20 cellular contexts compared by ENCODE assay signal in the genomic region with DNA sequence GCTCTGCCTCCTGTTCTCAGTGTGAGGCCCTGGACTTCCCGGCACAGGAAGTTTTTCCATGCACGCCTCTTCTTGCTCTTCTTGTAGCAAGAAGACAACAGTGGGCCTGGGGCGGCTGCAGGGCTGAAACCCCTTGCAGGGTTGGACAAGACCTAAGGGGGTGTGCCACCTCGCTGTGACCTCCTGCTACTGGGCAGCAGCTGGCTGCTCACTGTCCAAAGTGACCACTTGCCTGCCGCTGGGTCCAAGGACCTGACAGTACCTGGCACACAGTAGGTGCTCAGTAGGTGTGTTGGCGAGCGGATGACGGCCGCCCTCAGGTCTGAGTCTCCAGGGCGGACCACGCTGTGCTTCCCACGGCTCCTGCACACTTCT.
DNase-seq lines count a peak whose midpoint lies in the region; ATAC-seq and TF ChIP-seq lines count a peak whose summit lies in the region.
"Had no signal": no experiment of that assay in that cellular context is flagged by ENCODE, and none has a peak within 500 bp of the region (broad histone marks: within the 10 kb centered on the region; RNA-seq: fewer than 3 reads in every experiment).

No MANE protein-coding gene starts in this region.

- H3K4me1 ChIP-seq in heart left ventricle: peaks cover 0 to 23% (median 0%) of the 10 kb centered on the region in 12 donors
- no peaks in the 10 kb centered on the region for H3K4me1 ChIP-seq in RWPE2 (ENCODE audit: insufficient read depth, poor library complexity, severe bottlenecking)
- peaks cover 24% of the 10 kb centered on the region for H3K4me1 ChIP-seq in stomach smooth muscle (ENCODE audit: control insufficient read depth, insufficient read depth, low read length)
- H3K4me1 ChIP-seq: SJSA1 had no signal

- no peaks in the 10 kb centered on the region for H3K27me3 ChIP-seq in heart left ventricle
- H3K27me3 ChIP-seq in RWPE2 (ENCODE audit: insufficient read depth, poor library complexity, severe bottlenecking): no peaks in the 10 kb centered on the region
- H3K27me3 ChIP-seq in stomach smooth muscle (ENCODE audit: control insufficient read depth in 1 of 2, insufficient read depth in 2 of 2, low read length in 2 of 2): peaks cover 0 to 2% of the 10 kb centered on the region in 2 donors
- H3K27me3 ChIP-seq: BLaER1, SJSA1 had no signal

- no peak overlapping the region for H3K9ac ChIP-seq in stomach smooth muscle (ENCODE audit: low read length in 2 of 2)
- H3K9ac ChIP-seq: BLaER1 had no signal

- TF ChIP-seq CTCF in heart left ventricle (IDR thresholded peaks at IDR 0.05) (no peak), RWPE2 (IDR thresholded peaks at IDR 0.05; ENCODE audit: poor library complexity, severe bottlenecking) (no peak)

- 89 to 96% (median 93%) methylated on average over 12 of the region's 12 CpGs for WGBS in heart left ventricle, 4 donors

- intact Hi-C loops in heart left ventricle (cut with DNase I): loop anchor here in 3 of 10 donors (5.0 to 10.0 kb wide), 3 partner anchors 47 to 121 kb away; no protein-coding TSS in a partner anchor
- intact Hi-C loops in left ventricle myocardium superior (cut with micrococcal nuclease): no loop called here

- no peaks in the 10 kb centered on the region for H3K9me3 ChIP-seq in heart left ventricle
- H3K9me3 ChIP-seq in RWPE2 (ENCODE audit: severe bottlenecking): no peaks in the 10 kb centered on the region
- H3K9me3 ChIP-seq in stomach smooth muscle (ENCODE audit: control insufficient read depth in 2 of 2, low read length in 2 of 2): no peaks in the 10 kb centered on the region
- H3K9me3 ChIP-seq: BLaER1, SJSA1 had no signal

- no peaks in the 10 kb centered on the region for H3K36me3 ChIP-seq in heart left ventricle
- H3K36me3 ChIP-seq in RWPE2 (ENCODE audit: low read depth): no peaks in the 10 kb centered on the region
- H3K36me3 ChIP-seq in stomach smooth muscle (ENCODE audit: control insufficient read depth in 2 of 2, insufficient read depth in 2 of 2, low read length in 2 of 2): no peaks in the 10 kb centered on the region
- H3K36me3 ChIP-seq: BLaER1, SJSA1 had no signal

- H3K4me3 ChIP-seq in heart left ventricle (no peak overlapping the region), RWPE2 (ENCODE audit: severe bottlenecking) (no peak overlapping the region), stomach smooth muscle (ENCODE audit: low read length in 2 of 2) (no peak overlapping the region)
- H3K4me3 ChIP-seq: BLaER1, SJSA1 had no signal

- TF ChIP-seq POLR2A in heart left ventricle (IDR thresholded peaks at IDR 0.05): no peak

- no peak for DNase-seq in heart left ventricle
- no peak for DNase-seq in left ventricle myocardium superior
- peak; percentile 53 for DNase-seq in RWPE2 (ENCODE audit: low spot score)
- DNase-seq in mesenteric fat pad (ENCODE audit: low spot score): peak; percentile 86
- no peak for DNase-seq in NCI-H1436 treated with DMSO at 0.1 percent for 48 hours (lab: John Stamatoyannopoulos, UW)
- no peak for DNase-seq in NCI-H2171 treated with DMSO at 0.1 percent for 48 hours (lab: John Stamatoyannopoulos, UW)
- DNase-seq: CD4-positive, CD25-positive, alpha-beta regulatory T cell; DMS153; DND-41; GOT3; HCEC 1CT; NCI-H1092; NCI-H1417 treated with DMSO at 0.1 percent for 48 hours; NCI-H187; NCI-H446; NCI-H524 treated with DMSO at 0.1 percent for 48 hours; NCI-H774 had no signal

- no peak for ATAC-seq in heart left ventricle
- ATAC-seq in left ventricle myocardium superior: no peak
- ATAC-seq in RWPE2 (ENCODE audit: low read depth): no peak

- peak overlapping the region in 11 of 12 donors; percentile 22 to 88 (median 76) for H3K27ac ChIP-seq in heart left ventricle
- no peak overlapping the region for H3K27ac ChIP-seq in RWPE2 (ENCODE audit: poor library complexity, severe bottlenecking)
- H3K27ac ChIP-seq in stomach smooth muscle (ENCODE audit: low read length): peak overlapping the region; percentile 6
- H3K27ac ChIP-seq: BLaER1, SJSA1 had no signal

Comparison
In these comparisons a context has a peak if more than half of its experiments do, and no peak if none do; other contexts are left out.
1. DNase-seq: peak in RWPE2 (single experiment) and mesenteric fat pad (single experiment); none in heart left ventricle (0 of 5), left ventricle myocardium superior (single experiment), NCI-H1436 treated with DMSO at 0.1 percent for 48 hours (single experiment) and NCI-H2171 treated with DMSO at 0.1 percent for 48 hours (single experiment).